Comparison of ENCODE assay signal across 24 cellular contexts in genomic region chr3:193730498-193730897, GRCh38.
"Had no signal": no experiment of that assay in that cellular context is flagged by ENCODE, and none has a peak within 500 bp of the region (broad histone marks: within the 10 kb centered on the region; RNA-seq: fewer than 3 reads in every experiment).

No MANE protein-coding gene starts in this region.

- H3K27me3 ChIP-seq: body of pancreas, gastrocnemius medialis, hepatocyte, stomach had no signal

- H3K27ac ChIP-seq: body of pancreas, gastrocnemius medialis, hepatocyte, stomach, tibial artery, VCaP had no signal

- H3K4me3 ChIP-seq: body of pancreas, gastrocnemius medialis, hepatocyte, stomach, tibial artery had no signal

- ATAC-seq: activated CD4-positive, CD25-positive, alpha-beta regulatory T cell treated with anti-CD3 and anti-CD28 coated beads, Interleukin-2, amount 50 U/mL, for 24 hours; body of pancreas; gastrocnemius medialis; naive thymus-derived CD4-positive, alpha-beta T cell; right cardiac atrium; stimulated activated naive B cell treated with anti-CD40 and anti-IgM and Interleukin-4, amounts not matched to agents 10 μg/mL and 1 μg/mL and 100 μg/mL, for 72 hours had no signal

- H3K36me3 ChIP-seq: gastrocnemius medialis, stomach, tibial artery had no signal

- H3K9me3 ChIP-seq: body of pancreas, gastrocnemius medialis, stomach, tibial artery had no signal

- DNase-seq: activated CD4-positive, alpha-beta T cell treated with anti-CD3 and anti-CD28 coated beads for 48 hours; activated CD4-positive, alpha-beta T cell treated with anti-CD3 and anti-CD28 coated beads, Interleukin-2, amount 50 U/mL, for 48 hours; activated CD8-positive, alpha-beta memory T cell treated with anti-CD3 and anti-CD28 coated beads for 24 hours; activated effector memory CD4-positive, alpha-beta T cell treated with Interleukin-2 at 50 U/mL for 16 hours; activated naive CD4-positive, alpha-beta T cell treated with Interleukin-2 at 50 U/mL for 16 hours; anterior cingulate cortex; body of pancreas; effector CD8-positive, alpha-beta T cell; gastrocnemius medialis; immature natural killer cell; kidney; midbrain; naive thymus-derived CD4-positive, alpha-beta T cell; occipital lobe; right cardiac atrium; stimulated activated CD4-positive, alpha-beta T cell treated with anti-CD3 and anti-CD28 coated beads, Interleukin-15, amount 100 ng/mL, for 24 hours; stimulated activated CD4-positive, alpha-beta T cell treated with anti-CD3 and anti-CD28 coated beads, Interleukin-2, amount 100 ng/mL, for 24 hours; stimulated activated naive B cell treated with anti-CD40 and anti-IgM and Interleukin-4, amounts not matched to agents 10 μg/mL and 1 μg/mL and 100 μg/mL, for 72 hours; stomach; T-helper 9 cell; tibial artery had no signal

- H3K4me1 ChIP-seq: gastrocnemius medialis, stomach, tibial artery had no signal
